9 cellular contexts compared by ENCODE assay signal in genomic region chr17:40355123-40355803, GRCh38. TPM values are rescaled to one million over a fixed set of nuclear protein-coding genes. Genes with fewer than 3 reads are reported as not detected.
DNase-seq lines count a peak whose midpoint lies in the region; ATAC-seq and TF ChIP-seq lines count a peak whose summit lies in the region.
"Had no signal": no experiment of that assay in that cellular context is flagged by ENCODE, and none has a peak within 500 bp of the region (broad histone marks: within the 10 kb centered on the region; RNA-seq: fewer than 3 reads in every experiment).

No MANE protein-coding gene starts in this region.

- peak; percentile 95 to 99 (median 97) for TF ChIP-seq CTCF in heart right ventricle (IDR thresholded peaks at IDR 0.05)
- peak; percentile 97 to 99 (median 99) for TF ChIP-seq CTCF in gastrocnemius medialis (IDR thresholded peaks at IDR 0.05 in 4 of 5, conservative IDR thresholded peaks at IDR 0.05 in 1 of 5)

- H3K36me3 Mint-ChIP-seq in activated naive CD4-positive, alpha-beta T cell treated with anti-CD3 and anti-CD28 coated beads, Interleukin-2, amount 50 U/mL, for 72 hours, result no peaks in the 10 kb centered on the region

- peak; percentile 55 for ATAC-seq in HG02642 (IDR thresholded peaks at IDR 0.05; ENCODE audit: poor library complexity, unreplicated experiment)
- peak; percentile 73 for ATAC-seq in SK-N-SH treated with all-trans-retinoic acid at 6 μM for 48 hours
- ATAC-seq in activated naive CD4-positive, alpha-beta T cell treated with anti-CD3 and anti-CD28 coated beads, Interleukin-2, amount 50 U/mL, for 72 hours, result peak; percentile 74 to 79
- ATAC-seq in heart right ventricle, result peak; percentile 65 to 76 (median 70)
- ATAC-seq in gastrocnemius medialis, result peak; percentile 48 to 55
- no peak for ATAC-seq in GM21786 (IDR thresholded peaks at IDR 0.05; ENCODE audit: unreplicated experiment)
- no peak for ATAC-seq in HG02571 (IDR thresholded peaks at IDR 0.05; ENCODE audit: unreplicated experiment)

- no peaks in the 10 kb centered on the region for H3K9me3 ChIP-seq in heart right ventricle
- H3K9me3 ChIP-seq in gastrocnemius medialis, result no peaks in the 10 kb centered on the region

- H3K9me3 Mint-ChIP-seq in activated naive CD4-positive, alpha-beta T cell treated with anti-CD3 and anti-CD28 coated beads, Interleukin-2, amount 50 U/mL, for 72 hours, result no peaks in the 10 kb centered on the region

- TF ChIP-seq POLR2A in gastrocnemius medialis (IDR thresholded peaks at IDR 0.05), result no peak

- H3K27me3 ChIP-seq in heart right ventricle (no peaks in the 10 kb centered on the region), gastrocnemius medialis (no peaks in the 10 kb centered on the region)

- H3K4me3 ChIP-seq in heart right ventricle (no peak overlapping the region), gastrocnemius medialis (no peak overlapping the region)

- DNase-seq in CD1c-positive myeloid dendritic cell (ENCODE audit: extremely low spot score) (peak; percentile 86), heart right ventricle (peak; percentile 75 to 87), gastrocnemius medialis (peak; percentile 50 to 74)
- peak; percentile 76 to 95 for DNase-seq in activated naive CD4-positive, alpha-beta T cell treated with anti-CD3 and anti-CD28 coated beads, Interleukin-2, amount 50 U/mL, for 72 hours (ENCODE audit: low spot score in 2 of 2)

- H3K27ac ChIP-seq in heart right ventricle, result peak overlapping the region in 8 of 10 donors; percentile 13 to 62 (median 40)
- peak overlapping the region; percentile 33 to 69 (median 51) for H3K27ac ChIP-seq in gastrocnemius medialis

- peak overlapping the region in 1 of 2 donors; percentile 44 for H3K27ac Mint-ChIP-seq in activated naive CD4-positive, alpha-beta T cell treated with anti-CD3 and anti-CD28 coated beads, Interleukin-2, amount 50 U/mL, for 72 hours

- in situ Hi-C loops in gastrocnemius medialis (cut with MboI; ENCODE audit: low sequenced_read_pairs in 4 of 4), result loop anchor here in 3 of 4 donors (5.0 to 25.0 kb wide), 4 partner anchors 53 to 150 kb away; partner anchors contain the start of gene WIPF2 (in 1 of the 3)

- whole genome bisulfite sequencing in heart right ventricle, 2 donors, result 44 to 45% methylated on average over 29 of the region's 29 CpGs

- intact Hi-C loops in heart right ventricle (cut with DNase I) (loop anchor here (1.0 to 10.0 kb wide), 11 partner anchors 52 to 207 kb away; partner anchors contain the start of gene TOP2A (in 2 of the 10)), gastrocnemius medialis (cut with DNase I; ENCODE audit: low total_unique reads) (loop anchor here (1.0 to 10.0 kb wide), 3 partner anchors 42 to 150 kb away; no protein-coding TSS in a partner anchor)

- H3K36me3 ChIP-seq in heart right ventricle (peaks cover 0 to 66% (median 32%) of the 10 kb centered on the region in 9 donors), gastrocnemius medialis (peaks cover 0 to 45% of the 10 kb centered on the region in 2 donors)

- H3K4me1 ChIP-seq in heart right ventricle, result peaks cover 8 to 72% (median 48%) of the 10 kb centered on the region in 9 donors
- H3K4me1 ChIP-seq in gastrocnemius medialis, result peaks cover 17 to 20% of the 10 kb centered on the region in 2 donors

TF ChIP-seq in SK-N-SH treated with all-trans-retinoic acid at 6 μM for 48 hours, 23 proteins besides CTCF, POLR2A, EP300 and RAD21:
- no peak for TF ChIP-seq ESRRG (CRISPR knock-in tag; IDR thresholded peaks at IDR 0.05)
TF ChIP-seq in SK-N-SH treated with all-trans-retinoic acid at 6 μM for 48 hours: peak in this region for 0.

RNA-seq across cellular contexts. Expression of gene GJD3, which starts 9.3 kb away (rescaled TPM):
- total RNA-seq in activated naive CD4-positive, alpha-beta T cell treated with anti-CD3 and anti-CD28 coated beads, Interleukin-2, amount 50 U/mL, for 72 hours, result not detected
- total RNA-seq in heart right ventricle, result 1 to 10 TPM in 9 of 10 donors, under 1 TPM in 1; 0.79 to 6.2 (median 2.1) TPM
- under 1 TPM; 0.65 to 0.88 TPM for polyA plus RNA-seq in heart right ventricle
- total RNA-seq in gastrocnemius medialis, result 1 to 10 TPM in 1 of 4 donors, under 1 TPM in 1, not detected in 2; 0.98 to 1.2 TPM
- total RNA-seq: urinary bladder had no signal

RNA-seq across cellular contexts. Expression of gene RARA, which starts 46.3 kb away (rescaled TPM):
- 10 to 100 TPM; 21.0 to 23.0 TPM for total RNA-seq in activated naive CD4-positive, alpha-beta T cell treated with anti-CD3 and anti-CD28 coated beads, Interleukin-2, amount 50 U/mL, for 72 hours
- total RNA-seq in heart right ventricle (10 to 100 TPM; 11.2 to 34.0 (median 18.3) TPM), gastrocnemius medialis (10 to 100 TPM; 20.3 to 67.0 (median 48.4) TPM)
- polyA plus RNA-seq in heart right ventricle, result 10 to 100 TPM; 19.0 to 20.8 TPM

Comparison
In these comparisons a context has a peak if more than half of its experiments do, and no peak if none do; other contexts are left out.
1. ATAC-seq: peak in HG02642 (single experiment), SK-N-SH treated with all-trans-retinoic acid at 6 μM for 48 hours (single experiment), activated naive CD4-positive, alpha-beta T cell treated with anti-CD3 and anti-CD28 coated beads, Interleukin-2, amount 50 U/mL, for 72 hours (2 of 2), heart right ventricle (8 of 8) and gastrocnemius medialis (2 of 2); none in GM21786 (single experiment) and HG02571 (single experiment).
2. Peak in every context shown above with its lines, with median percentiles within 50 percentile points of each other: DNase-seq.